16 cellular contexts compared by ENCODE assay signal in genomic region chr13:48258002-48258401, GRCh38.
A peak's percentile ranks its signal among the peaks of the same experiment; 100 is the strongest.
DNase-seq lines count a peak whose midpoint lies in the region; ATAC-seq and TF ChIP-seq lines count a peak whose summit lies in the region.
"Had no signal": no experiment of that assay in that cellular context is flagged by ENCODE, and none has a peak within 500 bp of the region (broad histone marks: within the 10 kb centered on the region; RNA-seq: fewer than 3 reads in every experiment).

No MANE protein-coding gene starts in this region.

- no peak for ATAC-seq in activated naive CD8-positive, alpha-beta T cell treated with anti-CD3 and anti-CD28 coated beads, Interleukin-2, amount 50 U/mL, for 24 hours
- no peak for ATAC-seq in HG03039 (IDR thresholded peaks at IDR 0.05; ENCODE audit: unreplicated experiment)
- ATAC-seq: GM23338, PC-3 had no signal

- no peaks in the 10 kb centered on the region for H3K27me3 ChIP-seq in effector memory CD4-positive, alpha-beta T cell (replicated peaks; ENCODE audit: control insufficient read depth, insufficient read depth, low read length, poor library complexity, severe bottlenecking)
- H3K27me3 ChIP-seq: MG63 had no signal

- H3K4me3 Mint-ChIP-seq in activated T-cell treated with anti-CD3 and anti-CD28 coated beads, Interleukin-2, amount 50 U/mL, for 24 hours = no peak overlapping the region
- H3K4me3 Mint-ChIP-seq in activated naive CD8-positive, alpha-beta T cell treated with anti-CD3 and anti-CD28 coated beads, Interleukin-2, amount 50 U/mL, for 24 hours = no peak overlapping the region
- H3K4me3 Mint-ChIP-seq: GM23338 had no signal

- H3K4me3 ChIP-seq in effector memory CD4-positive, alpha-beta T cell (ENCODE audit: insufficient read depth, low read depth, low read length, poor library complexity, severe bottlenecking) = no peak overlapping the region
- H3K4me3 ChIP-seq: GM23338, MG63 had no signal

- H3K9me3 Mint-ChIP-seq in activated T-cell treated with anti-CD3 and anti-CD28 coated beads, Interleukin-2, amount 50 U/mL, for 24 hours = no peaks in the 10 kb centered on the region
- no peaks in the 10 kb centered on the region for H3K9me3 Mint-ChIP-seq in activated naive CD8-positive, alpha-beta T cell treated with anti-CD3 and anti-CD28 coated beads, Interleukin-2, amount 50 U/mL, for 24 hours
- H3K9me3 Mint-ChIP-seq: GM23338 had no signal

- peak overlapping the region; percentile 59 for H3K27ac Mint-ChIP-seq in activated T-cell treated with anti-CD3 and anti-CD28 coated beads, Interleukin-2, amount 50 U/mL, for 24 hours
- H3K27ac Mint-ChIP-seq in activated naive CD8-positive, alpha-beta T cell treated with anti-CD3 and anti-CD28 coated beads, Interleukin-2, amount 50 U/mL, for 24 hours = peak overlapping the region; percentile 44
- H3K27ac Mint-ChIP-seq: GM23338 had no signal

- peaks cover 89% of the 10 kb centered on the region for H3K36me3 Mint-ChIP-seq in activated T-cell treated with anti-CD3 and anti-CD28 coated beads, Interleukin-2, amount 50 U/mL, for 24 hours (ENCODE audit: low read depth)
- H3K36me3 Mint-ChIP-seq in activated naive CD8-positive, alpha-beta T cell treated with anti-CD3 and anti-CD28 coated beads, Interleukin-2, amount 50 U/mL, for 24 hours (ENCODE audit: low read depth) = peaks cover 72% of the 10 kb centered on the region

- H3K27me3 Mint-ChIP-seq in activated T-cell treated with anti-CD3 and anti-CD28 coated beads, Interleukin-2, amount 50 U/mL, for 24 hours = no peaks in the 10 kb centered on the region
- H3K27me3 Mint-ChIP-seq in activated naive CD8-positive, alpha-beta T cell treated with anti-CD3 and anti-CD28 coated beads, Interleukin-2, amount 50 U/mL, for 24 hours = no peaks in the 10 kb centered on the region

- H3K9me3 ChIP-seq in effector memory CD4-positive, alpha-beta T cell (ENCODE audit: control insufficient read depth, low read length) = no peaks in the 10 kb centered on the region
- H3K9me3 ChIP-seq: MG63 had no signal

- peaks cover 64% of the 10 kb centered on the region for H3K4me1 Mint-ChIP-seq in activated T-cell treated with anti-CD3 and anti-CD28 coated beads, Interleukin-2, amount 50 U/mL, for 24 hours (ENCODE audit: low read depth)
- H3K4me1 Mint-ChIP-seq in activated naive CD8-positive, alpha-beta T cell treated with anti-CD3 and anti-CD28 coated beads, Interleukin-2, amount 50 U/mL, for 24 hours = peaks cover 62% of the 10 kb centered on the region

- TF ChIP-seq POLR2A in erythroblast (IDR thresholded peaks at IDR 0.05; ENCODE audit: low read length) = no peak

- peaks cover 63% of the 10 kb centered on the region for H3K36me3 ChIP-seq in effector memory CD4-positive, alpha-beta T cell (ENCODE audit: control insufficient read depth, insufficient read depth, low read length)

- no peaks in the 10 kb centered on the region for H3K4me1 ChIP-seq in effector memory CD4-positive, alpha-beta T cell (ENCODE audit: control insufficient read depth, insufficient read depth, low read length, poor library complexity, severe bottlenecking)

- no peak for DNase-seq in activated T-cell treated with anti-CD3 and anti-CD28 coated beads, Interleukin-2, amount 50 U/mL, for 24 hours
- DNase-seq in activated T-cell treated with anti-CD3 and anti-CD28 coated beads, Interleukin-2, amount 50 U/mL, for 48 hours = no peak
- no peak for DNase-seq in activated naive CD8-positive, alpha-beta T cell treated with anti-CD3 and anti-CD28 coated beads, Interleukin-2, amount 50 U/mL, for 24 hours
- DNase-seq in left kidney (ENCODE audit: low read depth, low spot score) (peak; percentile 72), erythroblast (lab: John Stamatoyannopoulos, UW) (no peak), UCSD-AML1 (lab: John Stamatoyannopoulos, UW; ENCODE audit: unreplicated experiment) (no peak)
- DNase-seq in effector memory CD4-positive, alpha-beta T cell = no peak
- DNase-seq: 8988T, EL, MG63, NCI-H1105 treated with DMSO at 0.1 percent for 48 hours, NCI-H187, PC-3 had no signal

- no peak overlapping the region for H3K27ac ChIP-seq in effector memory CD4-positive, alpha-beta T cell (ENCODE audit: insufficient read depth, low read length, poor library complexity, severe bottlenecking)
- H3K27ac ChIP-seq: C4-2B had no signal
